1 cellular context compared by ENCODE assay signal in genomic region chr9:70574222-70574837, GRCh38.
TF ChIP-seq lines count a peak whose summit lies in the region.

No MANE protein-coding gene starts in this region.

TF ChIP-seq in WTC11, 78 proteins besides CTCF, POLR2A, EP300 and RAD21 (continued from another document):
- TF ChIP-seq ATF2 (CRISPR knock-in tag; IDR thresholded peaks at IDR 0.05; ENCODE audit: borderline replicate concordance, low read depth) (no peak), CREM (CRISPR knock-in tag; IDR thresholded peaks at IDR 0.05) (no peak), MXD4 (CRISPR knock-in tag; IDR thresholded peaks at IDR 0.05; ENCODE audit: borderline replicate concordance) (no peak), E2F4 (CRISPR knock-in tag; IDR thresholded peaks at IDR 0.05; ENCODE audit: borderline replicate concordance, low read depth) (no peak), ZNF416 (CRISPR knock-in tag; IDR thresholded peaks at IDR 0.05) (no peak), IRF1 (CRISPR knock-in tag; IDR thresholded peaks at IDR 0.05) (no peak), ZNF512 (CRISPR knock-in tag; IDR thresholded peaks at IDR 0.05; ENCODE audit: borderline replicate concordance) (no peak), ZMAT4 (CRISPR knock-in tag; IDR thresholded peaks at IDR 0.05) (no peak), SMAD3 (CRISPR knock-in tag; IDR thresholded peaks at IDR 0.05; ENCODE audit: borderline replicate concordance) (no peak), E2F1 (CRISPR knock-in tag; IDR thresholded peaks at IDR 0.05) (no peak), NFYB (CRISPR knock-in tag; conservative IDR thresholded peaks at IDR 0.05; ENCODE audit: low read depth) (no peak), GABPB1 (CRISPR knock-in tag; IDR thresholded peaks at IDR 0.05) (no peak), ZNF425 (CRISPR knock-in tag; conservative IDR thresholded peaks at IDR 0.05) (no peak)
